Comparison of ENCODE assay signal across 8 cellular contexts in genomic region chr9:93134740-93135444, GRCh38. TPM values are rescaled to one million over a fixed set of nuclear protein-coding genes. Genes with fewer than 3 reads are reported as not detected.
A peak's percentile ranks its signal among the peaks of the same experiment; 100 is the strongest.
DNase-seq lines count a peak whose midpoint lies in the region; ATAC-seq, FAIRE-seq and TF ChIP-seq lines count a peak whose summit lies in the region.

No MANE protein-coding gene starts in this region.

- H3K27ac Mint-ChIP-seq in type B pancreatic cell = peak overlapping the region; percentile 64

- 25% methylated on average over 3 of the region's 14 CpGs for WGBS in right lobe of liver (ENCODE audit: insufficient coverage, low coverage, low lambda C conversion rate, missing lambda C conversion rate)

- ATAC-seq in right lobe of liver (no peak), HG03159 (IDR thresholded peaks at IDR 0.05; ENCODE audit: unreplicated experiment) (no peak)

- H3K27me3 ChIP-seq in right lobe of liver = no peaks in the 10 kb centered on the region

- H3K4me1 ChIP-seq in right lobe of liver = peaks cover 0 to 51% (median 20%) of the 10 kb centered on the region in 4 donors

- H3K9me3 Mint-ChIP-seq in type B pancreatic cell = no peaks in the 10 kb centered on the region

- no peaks in the 10 kb centered on the region for H3K36me3 ChIP-seq in right lobe of liver

- TF ChIP-seq POLR2A in right lobe of liver (IDR thresholded peaks at IDR 0.05) = no peak

- peaks cover 7% of the 10 kb centered on the region for H3K4me1 Mint-ChIP-seq in type B pancreatic cell (ENCODE audit: unreplicated experiment)

- TF ChIP-seq CTCF in astrocyte of the cerebellum (IDR thresholded peaks at IDR 0.05; ENCODE audit: low read depth, low read length, missing control alignments) (no peak), right lobe of liver (IDR thresholded peaks at IDR 0.05) (no peak), type B pancreatic cell (conservative IDR thresholded peaks at IDR 0.05) (no peak)

- H3K36me3 Mint-ChIP-seq in type B pancreatic cell = no peaks in the 10 kb centered on the region

- peak; percentile 62 for DNase-seq in activated effector memory CD4-positive, alpha-beta T cell treated with anti-CD3 and anti-CD28 coated beads, Interleukin-2, amount 50 U/mL, for 16 hours
- DNase-seq in activated effector memory CD4-positive, alpha-beta T cell treated with Interleukin-2 at 50 U/mL for 16 hours = no peak
- DNase-seq in astrocyte of the cerebellum (ENCODE audit: low read depth) (no peak), right lobe of liver (no peak), type B pancreatic cell (ENCODE audit: extremely low spot score, unreplicated experiment) (no peak), midbrain (lab: John Stamatoyannopoulos, UW) (no peak), frontal cortex (ENCODE audit: low spot score in 2 of 2) (no peak)

- H3K27ac ChIP-seq in right lobe of liver = peak overlapping the region; percentile 92 to 98 (median 98)

- intact Hi-C loops in right lobe of liver (cut with DNase I) = no loop called here

- FAIRE-seq in frontal cortex (lab: Jason Lieb, UNC) = no peak

- H3K4me3 Mint-ChIP-seq in type B pancreatic cell = peak overlapping the region; percentile 82

- H3K9me3 ChIP-seq in right lobe of liver = no peaks in the 10 kb centered on the region

- H3K4me3 ChIP-seq in astrocyte of the cerebellum (ENCODE audit: low read depth, low read length) = peak overlapping the region; percentile 72
- peak overlapping the region; percentile 92 to 98 (median 96) for H3K4me3 ChIP-seq in right lobe of liver

- H3K27me3 Mint-ChIP-seq in type B pancreatic cell = no peaks in the 10 kb centered on the region

- in situ Hi-C loops in astrocyte of the cerebellum (cut with HindIII; ENCODE audit: low sequenced_read_pairs) = no loop called here

RNA-seq across cellular contexts. Expression of gene NINJ1, which starts 0.8 kb away (rescaled TPM):
- 100 to 1,000 TPM in 1 of 6 experiments, 10 to 100 TPM in 5; 35.6 to 103 (median 65.1) TPM for total RNA-seq in right lobe of liver
- 19.4 and 21.6 TPM in 2 replicates for total RNA-seq in type B pancreatic cell (ENCODE audit: low replicate concordance)
- 2.9 TPM for total RNA-seq in frontal cortex

RNA-seq across cellular contexts. Expression of gene CARD19, which starts 38.9 kb away (rescaled TPM):
- total RNA-seq in right lobe of liver = 10 to 100 TPM in 3 of 6 experiments, 1 to 10 TPM in 3; 6.3 to 31.7 (median 12.1) TPM
- total RNA-seq in type B pancreatic cell (ENCODE audit: low replicate concordance) = 17.7 and 22.2 TPM in 2 replicates
- 14.3 TPM for total RNA-seq in frontal cortex

RNA-seq across cellular contexts. Expression of gene WNK2, which starts 49.0 kb away (rescaled TPM):
- 1 to 10 TPM in 5 of 6 experiments, under 1 TPM in 1; 0.43 to 3.6 (median 1.3) TPM for total RNA-seq in right lobe of liver
- total RNA-seq in type B pancreatic cell (ENCODE audit: low replicate concordance) = 47.2 and 75.5 TPM in 2 replicates
- total RNA-seq in frontal cortex = 12.6 TPM
